13 cellular contexts compared by ENCODE assay signal in the genomic region with DNA sequence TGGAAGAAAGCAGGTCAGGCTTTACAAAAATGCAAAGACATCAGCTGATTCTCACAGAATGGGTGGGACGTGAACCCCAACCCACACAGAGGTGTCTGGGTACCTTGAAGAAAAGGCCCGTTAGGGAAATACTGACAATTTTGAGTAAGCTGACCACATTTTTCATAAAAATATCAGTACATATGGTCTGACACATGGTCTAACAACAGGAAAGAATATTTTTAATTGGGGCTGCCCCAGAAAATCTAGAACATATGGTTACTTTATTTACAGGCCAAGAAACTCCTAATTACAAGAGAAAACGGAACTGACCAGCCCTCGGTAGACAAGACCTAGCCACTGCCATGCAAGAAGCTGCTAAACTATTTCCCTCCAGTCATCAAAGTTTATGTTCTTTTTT. TPM values are rescaled to one million over a fixed set of nuclear protein-coding genes. Genes with fewer than 3 reads are reported as not detected.
DNase-seq lines count a peak whose midpoint lies in the region; ATAC-seq and TF ChIP-seq lines count a peak whose summit lies in the region.
"Had no signal": no experiment of that assay in that cellular context is flagged by ENCODE, and none has a peak within 500 bp of the region (broad histone marks: within the 10 kb centered on the region; RNA-seq: fewer than 3 reads in every experiment).

No MANE protein-coding gene starts in this region.

- H3K4me1 ChIP-seq in vagina: no peaks in the 10 kb centered on the region
- H3K4me1 ChIP-seq: gastroesophageal sphincter, SJCRH30 had no signal

- no peak for TF ChIP-seq CTCF in vagina (IDR thresholded peaks at IDR 0.05)

- no peaks in the 10 kb centered on the region for H3K36me3 ChIP-seq in vagina
- H3K36me3 ChIP-seq: gastroesophageal sphincter, SJCRH30 had no signal

- H3K9me3 ChIP-seq in vagina: no peaks in the 10 kb centered on the region
- H3K9me3 ChIP-seq: gastroesophageal sphincter, SJCRH30 had no signal

- H3K4me3 ChIP-seq in vagina: no peak overlapping the region
- H3K4me3 ChIP-seq: gastroesophageal sphincter, SJCRH30 had no signal

- ATAC-seq in HG02840 (IDR thresholded peaks at IDR 0.05; ENCODE audit: low FRiP score, unreplicated experiment): peak; percentile 48
- ATAC-seq in central memory CD8-positive, alpha-beta T cell (replicated peaks; ENCODE audit: extremely low read depth, poor library complexity, severe bottlenecking): no peak
- ATAC-seq: gastroesophageal sphincter had no signal

- no peaks in the 10 kb centered on the region for H3K27me3 ChIP-seq in vagina
- H3K27me3 ChIP-seq: gastroesophageal sphincter, SJCRH30 had no signal

- H3K27ac ChIP-seq in vagina: peak overlapping the region; percentile 43
- H3K27ac ChIP-seq: gastroesophageal sphincter, SJCRH30 had no signal

- H3K27me3 Mint-ChIP-seq in activated naive CD4-positive, alpha-beta T cell treated with anti-CD3 and anti-CD28 coated beads, Interleukin-2, amount 50 U/mL, for 24 hours: no peaks in the 10 kb centered on the region
- H3K27me3 Mint-ChIP-seq in central memory CD8-positive, alpha-beta T cell: no peaks in the 10 kb centered on the region

- peaks cover 3% of the 10 kb centered on the region for H3K36me3 Mint-ChIP-seq in activated naive CD4-positive, alpha-beta T cell treated with anti-CD3 and anti-CD28 coated beads, Interleukin-2, amount 50 U/mL, for 24 hours
- H3K36me3 Mint-ChIP-seq in central memory CD8-positive, alpha-beta T cell (ENCODE audit: insufficient read depth): peaks cover 2% of the 10 kb centered on the region

- no peak for TF ChIP-seq POLR2A in vagina (IDR thresholded peaks at IDR 0.05)

- H3K4me3 Mint-ChIP-seq in activated naive CD4-positive, alpha-beta T cell treated with anti-CD3 and anti-CD28 coated beads, Interleukin-2, amount 50 U/mL, for 24 hours: peak overlapping the region; percentile 51
- H3K4me3 Mint-ChIP-seq in central memory CD8-positive, alpha-beta T cell: no peak overlapping the region

- H3K9me3 Mint-ChIP-seq in activated naive CD4-positive, alpha-beta T cell treated with anti-CD3 and anti-CD28 coated beads, Interleukin-2, amount 50 U/mL, for 24 hours: no peaks in the 10 kb centered on the region
- no peaks in the 10 kb centered on the region for H3K9me3 Mint-ChIP-seq in central memory CD8-positive, alpha-beta T cell

- no peak for DNase-seq in activated naive CD4-positive, alpha-beta T cell treated with anti-CD3 and anti-CD28 coated beads, Interleukin-2, amount 50 U/mL, for 16 hours
- no peak for DNase-seq in central memory CD8-positive, alpha-beta T cell (ENCODE audit: low spot score in 2 of 2)
- no peak for DNase-seq in vagina (ENCODE audit: extremely low spot score in 2 of 2)
- DNase-seq in stimulated activated CD4-positive, alpha-beta T cell treated with anti-CD3 and anti-CD28 coated beads, Interleukin-2, amount 100 ng/mL, for 48 hours: no peak
- DNase-seq in HT-29 (ENCODE audit: low spot score): no peak
- DNase-seq in 8988T: no peak
- DNase-seq: islet precursor cell; NCI-H2081; SJCRH30; stimulated activated CD4-positive, alpha-beta T cell treated with anti-CD3 and anti-CD28 coated beads, Interleukin-2, amount 100 ng/mL, for 24 hours had no signal

- peaks cover 69% of the 10 kb centered on the region for H3K4me1 Mint-ChIP-seq in activated naive CD4-positive, alpha-beta T cell treated with anti-CD3 and anti-CD28 coated beads, Interleukin-2, amount 50 U/mL, for 24 hours
- peaks cover 46% of the 10 kb centered on the region for H3K4me1 Mint-ChIP-seq in central memory CD8-positive, alpha-beta T cell

- H3K27ac Mint-ChIP-seq in activated naive CD4-positive, alpha-beta T cell treated with anti-CD3 and anti-CD28 coated beads, Interleukin-2, amount 50 U/mL, for 24 hours: peak overlapping the region; percentile 75
- peak overlapping the region; percentile 49 for H3K27ac Mint-ChIP-seq in central memory CD8-positive, alpha-beta T cell (ENCODE audit: low read depth)

- intact Hi-C loops in vagina (cut with DNase I): no loop called here

RNA-seq across cellular contexts. Expression of gene ITM2B, which starts 48.7 kb away (rescaled TPM):
- 475 TPM for total RNA-seq in vagina
- total RNA-seq in HT-29 (2014; rRNA removed; shearing (Covaris generic)): 175 and 177 TPM in 2 replicates
